Comparison of ENCODE assay signal across 8 cellular contexts in genomic region chr12:53053223-53054111, GRCh38. TPM values are rescaled to one million over a fixed set of nuclear protein-coding genes. Genes with fewer than 3 reads are reported as not detected.
DNase-seq lines count a peak whose midpoint lies in the region; ATAC-seq, FAIRE-seq and TF ChIP-seq lines count a peak whose summit lies in the region.

No MANE protein-coding gene starts in this region.

- no peaks in the 10 kb centered on the region for H3K27me3 ChIP-seq in GM06990 (replicated peaks; ENCODE audit: control insufficient read depth, insufficient read depth, low read length)
- no peaks in the 10 kb centered on the region for H3K27me3 ChIP-seq in HepG2 (ENCODE audit: control insufficient read depth in 1 of 2, insufficient read depth in 2 of 2, low read length in 2 of 2)

- TSS peak; percentile 44 for BruUV-seq in HepG2 (replicated peaks; lab: Mats Ljungman, UMichigan)

- intact Hi-C loops in HepG2 (cut with micrococcal nuclease; ENCODE audit: unreplicated experiment): loop anchor here (1.0 kb wide), 1 partner anchor 8 kb away; no protein-coding TSS in a partner anchor

- H3K9ac ChIP-seq in HepG2 (ENCODE audit: insufficient read depth, low read depth, low read length): peak overlapping the region; percentile 66

- H3K4me3 ChIP-seq in GM06990 (replicated peaks; ENCODE audit: low read depth, low read length) (peak overlapping the region; percentile 72), HepG2 (replicated peaks in 1 of 3; ENCODE audit: insufficient read depth in 1 of 3, low read depth in 2 of 3, low read length in 3 of 3) (peak overlapping the region; percentile 52 to 73 (median 60); a peak in 5 of 6 replicates)

- TF ChIP-seq EP300 in HepG2 (IDR thresholded peaks at IDR 0.05; ENCODE audit: low read depth in 2 of 2, low read length in 2 of 2) (peak in 1 of 2 experiments; percentile 42; a peak in 2 of 4 replicates), HepG2 (CRISPR knock-in tag; IDR thresholded peaks at IDR 0.05; ENCODE audit: borderline replicate concordance) (no peak)

- in situ Hi-C loops in HepG2 (cut with HindIII; ENCODE audit: extremely low pct_ligation_motif_present, low pct_unique_long_range_greater_than_20kb): no loop called here

- CTCF ChIA-PET in HepG2 (lab: Yijun Ruan, JAX; ENCODE audit: low intra/inter-chr PET ratio, low total read pairs): no interaction called here

- no peaks in the 10 kb centered on the region for H3K9me3 ChIP-seq in HepG2 (ENCODE audit: low read length)

- peaks cover 49% of the 10 kb centered on the region for H3K4me1 ChIP-seq in HepG2 (ENCODE audit: insufficient read depth, low read length)

- no peaks in the 10 kb centered on the region for H4K20me1 ChIP-seq in HepG2 (ENCODE audit: insufficient read depth, low read length)

- TF ChIP-seq RAD21 in HepG2 (CRISPR knock-in tag; IDR thresholded peaks at IDR 0.05): no peak

- ATAC-seq in HepG2 (peak; percentile 32), GM21367 (IDR thresholded peaks at IDR 0.05; ENCODE audit: unreplicated experiment) (no peak), GM21737 (IDR thresholded peaks at IDR 0.05; ENCODE audit: unreplicated experiment) (no peak)

- WGBS in HepG2 (ENCODE audit: low lambda C conversion rate): 23% methylated on average over 7 of the region's 16 CpGs

- H3K36me3 ChIP-seq in GM06990 (ENCODE audit: control insufficient read depth, insufficient read depth, low read length) (no peaks in the 10 kb centered on the region), HepG2 (replicated peaks in 1 of 2; ENCODE audit: control insufficient read depth in 1 of 2, insufficient read depth in 2 of 2, low read length in 2 of 2) (0 out of 5 replicates have a peak, but pooled peaks cover 0 to 7% of the 10 kb centered on the region in 2 experiments)

- peak; percentile 73 for FAIRE-seq in HepG2 (lab: Jason Lieb, UNC)

- TF ChIP-seq CTCF in GM06990 (IDR thresholded peaks at IDR 0.05; ENCODE audit: insufficient read depth, low read length, poor library complexity, severe bottlenecking): peak; percentile 71
- peak; percentile 87 for TF ChIP-seq CTCF in HepG2 (CRISPR knock-in tag; IDR thresholded peaks at IDR 0.05)

- no peak for TF ChIP-seq POLR2A in HepG2 (IDR thresholded peaks at IDR 0.05; ENCODE audit: insufficient read depth in 1 of 2, low read depth in 2 of 2, low read length in 2 of 2)

- POLR2A ChIA-PET in HepG2 (lab: Yijun Ruan, JAX): interaction anchor here (1.1 to 8.3 kb wide), 11 partner anchors 7 to 134 kb away, joined by 3 to 83 read pairs (median 8); partner anchors contain the start of genes CSAD, EIF4B, SOAT2 and SPRYD3

- peak overlapping the region; percentile 69 for H3K27ac ChIP-seq in HepG2 (ENCODE audit: extremely low read length, insufficient read depth, low read length)

- H2AFZ ChIP-seq in HepG2 (ENCODE audit: low read length): no peak overlapping the region

- no peak for DNase-seq in GM06990 (ENCODE audit: extremely low read depth, insufficient read length)
- DNase-seq in NCI-H128 (lab: John Stamatoyannopoulos, UW; ENCODE audit: unreplicated experiment): peak; percentile 58
- peak; percentile 59 to 68 for DNase-seq in activated CD4-positive, alpha-beta T cell treated with anti-CD3 and anti-CD28 coated beads for 4 hours
- peak; percentile 55 for DNase-seq in dermis blood vessel endothelial cell
- DNase-seq in HepG2 (ENCODE audit: low spot score): peak; percentile 77
- DNase-seq in stimulated activated CD4-positive, alpha-beta T cell treated with anti-CD3 and anti-CD28 coated beads, Interleukin-4, amount 100 ng/mL, for 4 hours: peak; percentile 43 to 53

- H3K79me2 ChIP-seq in HepG2 (ENCODE audit: insufficient read depth, low read length): peaks cover 18% of the 10 kb centered on the region

- H3K4me2 ChIP-seq in HepG2 (ENCODE audit: low read depth, low read length): peak overlapping the region; percentile 71

RNA-seq across cellular contexts. Expression of gene TNS2, which starts 3.6 kb away (rescaled TPM):
- total RNA-seq in dermis blood vessel endothelial cell (56.2 and 56.5 TPM in 2 replicates), HepG2 (2016; rRNA removed; fragmentation: Illumina TruSeq; extraction: Trizol) (3.2 and 8.9 TPM in 2 replicates)
- 3.1 and 5.0 TPM in 2 replicates for total RNA-seq in HepG2 (2016; cell fraction: cytosol; rRNA removed; fragmentation: Illumina TruSeq; extraction: Trizol; ENCODE audit: low read depth)
- total RNA-seq in HepG2 (2016; cell fraction: insoluble cytoplasmic fraction; rRNA removed; fragmentation: Illumina TruSeq; extraction: Trizol): 2.8 and 9.5 TPM in 2 replicates
- total RNA-seq in HepG2 (2016; cell fraction: membrane; rRNA removed; fragmentation: Illumina TruSeq; extraction: Trizol): 3.1 and 3.8 TPM in 2 replicates
- total RNA-seq in HepG2 (2016; cell fraction: nucleus; rRNA removed; fragmentation: Illumina TruSeq; extraction: Trizol): 13.3 and 14.8 TPM in 2 replicates
- polyA plus RNA-seq in HepG2 (2011; rRNA removed): 18.0 and 20.4 TPM in 2 replicates
- polyA plus RNA-seq in HepG2 (2011; cell fraction: cytosol; rRNA removed): 3.9 and 6.8 TPM in 2 replicates
- polyA plus RNA-seq in HepG2 (2011; cell fraction: nucleus; rRNA removed): 181 and 258 TPM in 2 replicates
- 13.0 and 15.3 TPM in 2 replicates for polyA plus RNA-seq in HepG2 (2012)
- 0.96 and 1.4 TPM in 2 replicates for polyA plus RNA-seq in HepG2 (2016; cell fraction: cytosol; fragmentation: Illumina TruSeq; extraction: Trizol; ENCODE audit: low read depth)
- 5.7 and 8.2 TPM in 2 replicates for polyA plus RNA-seq in HepG2 (2016; cell fraction: insoluble cytoplasmic fraction; fragmentation: Illumina TruSeq; extraction: Trizol; ENCODE audit: low read depth)
- 2.0 and 4.2 TPM in 2 replicates for polyA plus RNA-seq in HepG2 (2016; cell fraction: membrane; fragmentation: Illumina TruSeq; extraction: Trizol; ENCODE audit: low read depth)
- polyA plus RNA-seq in HepG2 (2016; cell fraction: nucleus; fragmentation: Illumina TruSeq; extraction: Trizol; ENCODE audit: insufficient read depth, low read depth): 34.1 and 49.0 TPM in 2 replicates
- 34.0 and 38.3 TPM in 2 replicates for polyA minus RNA-seq in HepG2 (2011; rRNA and poly(A)+ RNA removed; ENCODE audit: low replicate concordance)
- polyA minus RNA-seq in HepG2 (2011; cell fraction: cytosol; rRNA and poly(A)+ RNA removed): 9.9 and 10.3 TPM in 2 replicates
- 63.8 and 80.3 TPM in 2 replicates for polyA minus RNA-seq in HepG2 (2011; cell fraction: nucleus; rRNA and poly(A)+ RNA removed)

RNA-seq across cellular contexts. Expression of gene SPRYD3, which starts 25.7 kb away (rescaled TPM):
- total RNA-seq in dermis blood vessel endothelial cell (13.1 and 16.5 TPM in 2 replicates), HepG2 (2016; rRNA removed; fragmentation: Illumina TruSeq; extraction: Trizol) (9.0 and 9.2 TPM in 2 replicates)
- total RNA-seq in HepG2 (2016; cell fraction: cytosol; rRNA removed; fragmentation: Illumina TruSeq; extraction: Trizol; ENCODE audit: low read depth): 0.79 and 1.3 TPM in 2 replicates
- total RNA-seq in HepG2 (2016; cell fraction: insoluble cytoplasmic fraction; rRNA removed; fragmentation: Illumina TruSeq; extraction: Trizol): 7.9 and 8.6 TPM in 2 replicates
- total RNA-seq in HepG2 (2016; cell fraction: membrane; rRNA removed; fragmentation: Illumina TruSeq; extraction: Trizol): 2.8 and 3.1 TPM in 2 replicates
- 5.1 and 5.3 TPM in 2 replicates for total RNA-seq in HepG2 (2016; cell fraction: nucleus; rRNA removed; fragmentation: Illumina TruSeq; extraction: Trizol)
- polyA plus RNA-seq in HepG2 (2011; rRNA removed): 9.2 and 10.7 TPM in 2 replicates
- polyA plus RNA-seq in HepG2 (2011; cell fraction: cytosol; rRNA removed): 11.7 and 12.2 TPM in 2 replicates
- polyA plus RNA-seq in HepG2 (2011; cell fraction: nucleus; rRNA removed): 12.1 and 12.6 TPM in 2 replicates
- polyA plus RNA-seq in HepG2 (2012): 6.0 and 9.7 TPM in 2 replicates
- 0.86 and 1.1 TPM in 2 replicates for polyA plus RNA-seq in HepG2 (2016; cell fraction: cytosol; fragmentation: Illumina TruSeq; extraction: Trizol; ENCODE audit: low read depth)
- 11.6 and 12.5 TPM in 2 replicates for polyA plus RNA-seq in HepG2 (2016; cell fraction: insoluble cytoplasmic fraction; fragmentation: Illumina TruSeq; extraction: Trizol; ENCODE audit: low read depth)
- 2.0 and 3.3 TPM in 2 replicates for polyA plus RNA-seq in HepG2 (2016; cell fraction: membrane; fragmentation: Illumina TruSeq; extraction: Trizol; ENCODE audit: low read depth)
- 7.6 and 8.3 TPM in 2 replicates for polyA plus RNA-seq in HepG2 (2016; cell fraction: nucleus; fragmentation: Illumina TruSeq; extraction: Trizol; ENCODE audit: insufficient read depth, low read depth)
- polyA minus RNA-seq in HepG2 (2011; rRNA and poly(A)+ RNA removed; ENCODE audit: low replicate concordance): 27.5 and 69.5 TPM in 2 replicates
- polyA minus RNA-seq in HepG2 (2011; cell fraction: cytosol; rRNA and poly(A)+ RNA removed): 8.3 and 10.6 TPM in 2 replicates
- 9.5 and 12.8 TPM in 2 replicates for polyA minus RNA-seq in HepG2 (2011; cell fraction: nucleus; rRNA and poly(A)+ RNA removed)

RNA-seq across cellular contexts. Expression of gene IGFBP6, which starts 44.0 kb away (rescaled TPM):
- total RNA-seq in dermis blood vessel endothelial cell: 4.9 and 7.0 TPM in 2 replicates
- 2.1 and 3.9 TPM in 2 replicates for total RNA-seq in HepG2 (2016; rRNA removed; fragmentation: Illumina TruSeq; extraction: Trizol)
- 5.3 and 5.9 TPM in 2 replicates for total RNA-seq in HepG2 (2016; cell fraction: cytosol; rRNA removed; fragmentation: Illumina TruSeq; extraction: Trizol; ENCODE audit: low read depth)
- 2.5 and 4.7 TPM in 2 replicates for total RNA-seq in HepG2 (2016; cell fraction: insoluble cytoplasmic fraction; rRNA removed; fragmentation: Illumina TruSeq; extraction: Trizol)
- total RNA-seq in HepG2 (2016; cell fraction: membrane; rRNA removed; fragmentation: Illumina TruSeq; extraction: Trizol): 3.3 and 3.5 TPM in 2 replicates
- total RNA-seq in HepG2 (2016; cell fraction: nucleus; rRNA removed; fragmentation: Illumina TruSeq; extraction: Trizol): 1.9 and 3.2 TPM in 2 replicates
- 22.6 and 25.2 TPM in 2 replicates for polyA plus RNA-seq in HepG2 (2011; rRNA removed)
- polyA plus RNA-seq in HepG2 (2011; cell fraction: cytosol; rRNA removed): 19.0 and 41.0 TPM in 2 replicates
- 8.4 and 9.6 TPM in 2 replicates for polyA plus RNA-seq in HepG2 (2011; cell fraction: nucleus; rRNA removed)
- 3.4 and 4.6 TPM in 2 replicates for polyA plus RNA-seq in HepG2 (2012)
- 4.2 and 5.7 TPM in 2 replicates for polyA plus RNA-seq in HepG2 (2016; cell fraction: cytosol; fragmentation: Illumina TruSeq; extraction: Trizol; ENCODE audit: low read depth)
- polyA plus RNA-seq in HepG2 (2016; cell fraction: insoluble cytoplasmic fraction; fragmentation: Illumina TruSeq; extraction: Trizol; ENCODE audit: low read depth): 2.0 and 2.4 TPM in 2 replicates
- 3.2 and 3.8 TPM in 2 replicates for polyA plus RNA-seq in HepG2 (2016; cell fraction: membrane; fragmentation: Illumina TruSeq; extraction: Trizol; ENCODE audit: low read depth)
- polyA plus RNA-seq in HepG2 (2016; cell fraction: nucleus; fragmentation: Illumina TruSeq; extraction: Trizol; ENCODE audit: insufficient read depth, low read depth): 5.4 and 7.5 TPM in 2 replicates
- polyA minus RNA-seq in HepG2 (2011; rRNA and poly(A)+ RNA removed; ENCODE audit: low replicate concordance): 9.0 and 27.1 TPM in 2 replicates
- 8.7 and 9.5 TPM in 2 replicates for polyA minus RNA-seq in HepG2 (2011; cell fraction: cytosol; rRNA and poly(A)+ RNA removed)
- polyA minus RNA-seq in HepG2 (2011; cell fraction: nucleus; rRNA and poly(A)+ RNA removed): 0.77 and 1.6 TPM in 2 replicates

RNA-seq across cellular contexts. Expression of gene EIF4B, which starts 47.2 kb away (rescaled TPM):
- total RNA-seq in dermis blood vessel endothelial cell (1,240 and 1,351 TPM in 2 replicates), HepG2 (2016; rRNA removed; fragmentation: Illumina TruSeq; extraction: Trizol) (548 and 779 TPM in 2 replicates)
- 127 and 150 TPM in 2 replicates for total RNA-seq in HepG2 (2016; cell fraction: cytosol; rRNA removed; fragmentation: Illumina TruSeq; extraction: Trizol; ENCODE audit: low read depth)
- 568 and 746 TPM in 2 replicates for total RNA-seq in HepG2 (2016; cell fraction: insoluble cytoplasmic fraction; rRNA removed; fragmentation: Illumina TruSeq; extraction: Trizol)
- total RNA-seq in HepG2 (2016; cell fraction: membrane; rRNA removed; fragmentation: Illumina TruSeq; extraction: Trizol): 454 and 551 TPM in 2 replicates
- 263 and 291 TPM in 2 replicates for total RNA-seq in HepG2 (2016; cell fraction: nucleus; rRNA removed; fragmentation: Illumina TruSeq; extraction: Trizol)
- polyA plus RNA-seq in HepG2 (2011; rRNA removed): 327 and 416 TPM in 2 replicates
- 501 and 516 TPM in 2 replicates for polyA plus RNA-seq in HepG2 (2011; cell fraction: cytosol; rRNA removed)
- polyA plus RNA-seq in HepG2 (2011; cell fraction: nucleus; rRNA removed): 203 and 222 TPM in 2 replicates
- 450 and 479 TPM in 2 replicates for polyA plus RNA-seq in HepG2 (2012)
- 74.7 and 91.4 TPM in 2 replicates for polyA plus RNA-seq in HepG2 (2016; cell fraction: cytosol; fragmentation: Illumina TruSeq; extraction: Trizol; ENCODE audit: low read depth)
- 445 and 458 TPM in 2 replicates for polyA plus RNA-seq in HepG2 (2016; cell fraction: insoluble cytoplasmic fraction; fragmentation: Illumina TruSeq; extraction: Trizol; ENCODE audit: low read depth)
- polyA plus RNA-seq in HepG2 (2016; cell fraction: membrane; fragmentation: Illumina TruSeq; extraction: Trizol; ENCODE audit: low read depth): 254 and 316 TPM in 2 replicates
- polyA plus RNA-seq in HepG2 (2016; cell fraction: nucleus; fragmentation: Illumina TruSeq; extraction: Trizol; ENCODE audit: insufficient read depth, low read depth): 258 and 266 TPM in 2 replicates
- polyA minus RNA-seq in HepG2 (2011; rRNA and poly(A)+ RNA removed; ENCODE audit: low replicate concordance): 738 and 1,247 TPM in 2 replicates
- polyA minus RNA-seq in HepG2 (2011; cell fraction: cytosol; rRNA and poly(A)+ RNA removed): 496 and 595 TPM in 2 replicates
- 250 and 365 TPM in 2 replicates for polyA minus RNA-seq in HepG2 (2011; cell fraction: nucleus; rRNA and poly(A)+ RNA removed)

RNA-seq across cellular contexts. Expression of gene SOAT2, which starts 49.8 kb away (rescaled TPM):
- total RNA-seq in dermis blood vessel endothelial cell (not detected in 2 replicates), HepG2 (2016; rRNA removed; fragmentation: Illumina TruSeq; extraction: Trizol) (6.1 and 14.9 TPM in 2 replicates)
- total RNA-seq in HepG2 (2016; cell fraction: cytosol; rRNA removed; fragmentation: Illumina TruSeq; extraction: Trizol; ENCODE audit: low read depth): 1.3 and 1.6 TPM in 2 replicates
- total RNA-seq in HepG2 (2016; cell fraction: insoluble cytoplasmic fraction; rRNA removed; fragmentation: Illumina TruSeq; extraction: Trizol): 5.1 and 14.3 TPM in 2 replicates
- total RNA-seq in HepG2 (2016; cell fraction: membrane; rRNA removed; fragmentation: Illumina TruSeq; extraction: Trizol): 3.9 and 5.2 TPM in 2 replicates
- total RNA-seq in HepG2 (2016; cell fraction: nucleus; rRNA removed; fragmentation: Illumina TruSeq; extraction: Trizol): 20.7 and 23.6 TPM in 2 replicates
- polyA plus RNA-seq in HepG2 (2011; rRNA removed): 108 and 131 TPM in 2 replicates
- polyA plus RNA-seq in HepG2 (2011; cell fraction: cytosol; rRNA removed): 102 and 125 TPM in 2 replicates
- polyA plus RNA-seq in HepG2 (2011; cell fraction: nucleus; rRNA removed): 476 and 502 TPM in 2 replicates
- polyA plus RNA-seq in HepG2 (2012): 40.7 and 74.1 TPM in 2 replicates
- polyA plus RNA-seq in HepG2 (2016; cell fraction: cytosol; fragmentation: Illumina TruSeq; extraction: Trizol; ENCODE audit: low read depth): 2.1 and 3.1 TPM in 2 replicates
- 8.4 and 8.5 TPM in 2 replicates for polyA plus RNA-seq in HepG2 (2016; cell fraction: insoluble cytoplasmic fraction; fragmentation: Illumina TruSeq; extraction: Trizol; ENCODE audit: low read depth)
- polyA plus RNA-seq in HepG2 (2016; cell fraction: membrane; fragmentation: Illumina TruSeq; extraction: Trizol; ENCODE audit: low read depth): 3.3 and 4.5 TPM in 2 replicates
- polyA plus RNA-seq in HepG2 (2016; cell fraction: nucleus; fragmentation: Illumina TruSeq; extraction: Trizol; ENCODE audit: insufficient read depth, low read depth): 40.5 and 42.0 TPM in 2 replicates
- 0.16 and 255 TPM in 2 replicates for polyA minus RNA-seq in HepG2 (2011; rRNA and poly(A)+ RNA removed; ENCODE audit: low replicate concordance)
- 39.8 and 42.8 TPM in 2 replicates for polyA minus RNA-seq in HepG2 (2011; cell fraction: cytosol; rRNA and poly(A)+ RNA removed)
- polyA minus RNA-seq in HepG2 (2011; cell fraction: nucleus; rRNA and poly(A)+ RNA removed): 79.3 and 125 TPM in 2 replicates
